8 cellular contexts compared by ENCODE assay signal in genomic region chr7:118311121-118311803, GRCh38.
DNase-seq lines count a peak whose midpoint lies in the region; ATAC-seq lines count a peak whose summit lies in the region.

No MANE protein-coding gene starts in this region.

- intact Hi-C loops in activated naive CD4-positive, alpha-beta T cell treated with anti-CD3 and anti-CD28 coated beads for 36 hours (cut with micrococcal nuclease) = loop anchor here (2.0 kb wide), 1 partner anchor 22 kb away; no protein-coding TSS in a partner anchor

- DNase-seq in DMS53 treated with DMSO at 0.1 percent for 48 hours (lab: John Stamatoyannopoulos, UW; ENCODE audit: unreplicated experiment) (peak; percentile 41), NCI-H1105 (lab: John Stamatoyannopoulos, UW) (no peak), GM19238 (ENCODE audit: insufficient read length, low spot score) (no peak), SHP77 (lab: John Stamatoyannopoulos, UW) (no peak)
- no peak for DNase-seq in T-helper 2 cell treated with Interferon-gamma antibody and Interleukin-4, amounts not matched to agents 5 μg/mL and 100 μg/mL, for 36 hours (ENCODE audit: low spot score)
- DNase-seq in activated naive CD4-positive, alpha-beta T cell treated with anti-CD3 and anti-CD28 coated beads for 36 hours = no peak

- peaks cover 31% of the 10 kb centered on the region for H3K4me1 Mint-ChIP-seq in T-helper 2 cell treated with Interferon-gamma antibody and Interleukin-4, amounts not matched to agents 5 μg/mL and 100 μg/mL, for 36 hours (ENCODE audit: low read depth)
- peaks cover 2% of the 10 kb centered on the region for H3K4me1 Mint-ChIP-seq in activated naive CD4-positive, alpha-beta T cell treated with anti-CD3 and anti-CD28 coated beads for 36 hours (ENCODE audit: low read depth)

- H3K36me3 Mint-ChIP-seq in T-helper 2 cell treated with Interferon-gamma antibody and Interleukin-4, amounts not matched to agents 5 μg/mL and 100 μg/mL, for 36 hours (ENCODE audit: low read depth) = peaks cover 30% of the 10 kb centered on the region
- H3K36me3 Mint-ChIP-seq in activated naive CD4-positive, alpha-beta T cell treated with anti-CD3 and anti-CD28 coated beads for 36 hours (ENCODE audit: low read depth) = no peaks in the 10 kb centered on the region

- H3K27ac Mint-ChIP-seq in T-helper 2 cell treated with Interferon-gamma antibody and Interleukin-4, amounts not matched to agents 5 μg/mL and 100 μg/mL, for 36 hours = peak overlapping the region; percentile 42
- no peak overlapping the region for H3K27ac Mint-ChIP-seq in activated naive CD4-positive, alpha-beta T cell treated with anti-CD3 and anti-CD28 coated beads for 36 hours

- CTCF ChIA-PET in activated naive CD4-positive, alpha-beta T cell treated with anti-CD3 and anti-CD28 coated beads for 36 hours (lab: Charles Lee) = no interaction called here

- ATAC-seq in GM21360 (IDR thresholded peaks at IDR 0.05; ENCODE audit: unreplicated experiment) (peak; percentile 78), HG03342 (IDR thresholded peaks at IDR 0.05; ENCODE audit: unreplicated experiment) (peak; percentile 81)

- H3K27me3 Mint-ChIP-seq in T-helper 2 cell treated with Interferon-gamma antibody and Interleukin-4, amounts not matched to agents 5 μg/mL and 100 μg/mL, for 36 hours (ENCODE audit: low read depth) = peaks cover 5% of the 10 kb centered on the region
- H3K27me3 Mint-ChIP-seq in activated naive CD4-positive, alpha-beta T cell treated with anti-CD3 and anti-CD28 coated beads for 36 hours (ENCODE audit: low read depth) = peaks cover 8% of the 10 kb centered on the region

- H3K4me3 Mint-ChIP-seq in T-helper 2 cell treated with Interferon-gamma antibody and Interleukin-4, amounts not matched to agents 5 μg/mL and 100 μg/mL, for 36 hours = peak overlapping the region; percentile 13
- no peak overlapping the region for H3K4me3 Mint-ChIP-seq in activated naive CD4-positive, alpha-beta T cell treated with anti-CD3 and anti-CD28 coated beads for 36 hours

- peaks cover 50% of the 10 kb centered on the region for H3K9me3 Mint-ChIP-seq in T-helper 2 cell treated with Interferon-gamma antibody and Interleukin-4, amounts not matched to agents 5 μg/mL and 100 μg/mL, for 36 hours
- peaks cover 22% of the 10 kb centered on the region for H3K9me3 Mint-ChIP-seq in activated naive CD4-positive, alpha-beta T cell treated with anti-CD3 and anti-CD28 coated beads for 36 hours
